In genomic region chr17:77959216-77959925, GRCh38 we compare ENCODE assay signal across 8 cellular contexts. TPM values are rescaled to one million over a fixed set of nuclear protein-coding genes. Genes with fewer than 3 reads are reported as not detected.
DNase-seq lines count a peak whose midpoint lies in the region; ATAC-seq and TF ChIP-seq lines count a peak whose summit lies in the region.

No MANE protein-coding gene starts in this region.

- no peak for TF ChIP-seq POLR2A in thyroid gland (IDR thresholded peaks at IDR 0.05)

- peak overlapping the region; percentile 81 for H3K4me3 Mint-ChIP-seq in endodermal cell
- peak overlapping the region; percentile 85 to 97 (median 94) for H3K4me3 Mint-ChIP-seq in naive B cell

- H3K9me3 Mint-ChIP-seq in endodermal cell (no peaks in the 10 kb centered on the region), naive B cell (no peaks in the 10 kb centered on the region)

- no peak overlapping the region for H3K27ac ChIP-seq in endodermal cell (ENCODE audit: low read depth, low read length)
- no peak overlapping the region for H3K27ac ChIP-seq in thyroid gland

- WGBS in endodermal cell (ENCODE audit: insufficient coverage in 1 of 2, insufficient read length in 1 of 2), 2 experiments, result 0 to 1% methylated on average over 15 to 74 of the region's 75 CpGs
- WGBS in thyroid gland, 2 donors, result 1% methylated on average over 45 to 51 of the region's 75 CpGs

- H3K27me3 ChIP-seq in endodermal cell (ENCODE audit: control insufficient read depth, insufficient read depth, low read length, poor library complexity, severe bottlenecking) (peaks cover 27% of the 10 kb centered on the region), thyroid gland (no peaks in the 10 kb centered on the region)

- DNase-seq in GM10248 (ENCODE audit: extremely low spot score), result peak; percentile 38
- DNase-seq in Jurkat, Clone E6-1 (ENCODE audit: low read depth, low spot score), result peak; percentile 44
- DNase-seq in activated CD4-positive, alpha-beta T cell treated with anti-CD3 and anti-CD28 coated beads, Interleukin-2, amount 50 U/mL, for 48 hours, result peak; percentile 34 to 51
- peak; percentile 78 for DNase-seq in endodermal cell
- peak; percentile 29 for DNase-seq in naive B cell
- DNase-seq in thyroid gland, result peak; percentile 7 to 14
- DNase-seq in NK-92 (lab: John Stamatoyannopoulos, UW; ENCODE audit: unreplicated experiment), result no peak
- no peak for DNase-seq in posterior vena cava (ENCODE audit: low spot score)

- TF ChIP-seq CTCF in GM10248 (IDR thresholded peaks at IDR 0.05; ENCODE audit: control extremely low read depth, extremely low read depth, low read depth, missing control alignments), result no peak
- no peak for TF ChIP-seq CTCF in endodermal cell (conservative IDR thresholded peaks at IDR 0.05)
- no peak for TF ChIP-seq CTCF in thyroid gland (IDR thresholded peaks at IDR 0.05)

- H3K27ac Mint-ChIP-seq in endodermal cell, result peak overlapping the region; percentile 33
- peak overlapping the region; percentile 55 to 95 (median 88) for H3K27ac Mint-ChIP-seq in naive B cell

- intact Hi-C loops in thyroid gland (cut with DNase I), result no loop called here
- intact Hi-C loops in posterior vena cava (cut with DNase I), result no loop called here

- no peak for ATAC-seq in naive B cell (ENCODE audit: low read depth in 2 of 2)

- peak overlapping the region; percentile 74 for H3K4me3 ChIP-seq in Jurkat, Clone E6-1 (ENCODE audit: low read length)
- peak overlapping the region; percentile 84 for H3K4me3 ChIP-seq in endodermal cell (ENCODE audit: low read length)
- peak overlapping the region; percentile 29 to 74 (median 57) for H3K4me3 ChIP-seq in thyroid gland (replicated peaks in 1 of 3)

- H3K4me1 Mint-ChIP-seq in endodermal cell, result peaks cover 18% of the 10 kb centered on the region
- peaks cover 46 to 55% (median 49%) of the 10 kb centered on the region in 3 donors for H3K4me1 Mint-ChIP-seq in naive B cell

- CTCF ChIA-PET in GM10248 (lab: Yijun Ruan, JAX), result no interaction called here

- H3K36me3 ChIP-seq in endodermal cell (ENCODE audit: control insufficient read depth, insufficient read depth, low read length) (no peaks in the 10 kb centered on the region), thyroid gland (no peaks in the 10 kb centered on the region)

- H3K36me3 Mint-ChIP-seq in endodermal cell (ENCODE audit: low read depth) (no peaks in the 10 kb centered on the region), naive B cell (peaks cover 0 to 6% of the 10 kb centered on the region in 2 donors)

- H3K27me3 Mint-ChIP-seq in endodermal cell (ENCODE audit: insufficient read depth), result peaks cover 43% of the 10 kb centered on the region
- peaks cover 0 to 3% (median 2%) of the 10 kb centered on the region in 3 donors for H3K27me3 Mint-ChIP-seq in naive B cell

- no peaks in the 10 kb centered on the region for H3K9me3 ChIP-seq in endodermal cell (ENCODE audit: control insufficient read depth, low read length)
- no peaks in the 10 kb centered on the region for H3K9me3 ChIP-seq in thyroid gland

- POLR2A ChIA-PET in GM10248 (lab: Yijun Ruan, JAX), result interaction anchor here (1.0 kb wide), 1 partner anchor 11 kb away, joined by 7 read pairs; no protein-coding TSS in a partner anchor

- H3K4me1 ChIP-seq in endodermal cell (ENCODE audit: control insufficient read depth, insufficient read depth, low read length) (no peaks in the 10 kb centered on the region), thyroid gland (peaks cover 14 to 22% of the 10 kb centered on the region in 2 donors)

- peak overlapping the region; percentile 38 for H3K9ac ChIP-seq in endodermal cell (ENCODE audit: extremely low read depth, low read length, poor library complexity, severe bottlenecking)

RNA-seq across cellular contexts. Expression of gene TNRC6C, which starts 0.9 kb away (rescaled TPM):
- 8.9 TPM for polyA plus RNA-seq in Jurkat, Clone E6-1 (2012; ENCODE audit: insufficient read depth, insufficient read length)
- total RNA-seq in endodermal cell (10 to 100 TPM; 22.4 to 40.2 TPM), thyroid gland (10 to 100 TPM in 3 of 4 donors, 1 to 10 TPM in 1; 9.1 to 32.7 (median 14.3) TPM), posterior vena cava (10 to 100 TPM; 31.0 to 48.1 TPM)
- 10.8 TPM for polyA plus RNA-seq in endodermal cell (2013, experiment 1 of 2)
- 10.1 TPM for polyA plus RNA-seq in endodermal cell (2013, experiment 2 of 2)
- polyA plus RNA-seq in naive B cell (ENCODE audit: low read depth in 6 of 6), result 1 to 10 TPM in 5 of 6 donors, not detected in 1; 1.2 to 5.5 (median 2.0) TPM

Comparison
In these comparisons a context has a peak if more than half of its experiments do, and no peak if none do; other contexts are left out.
1. DNase-seq: peak in GM10248 (single experiment), Jurkat, Clone E6-1 (single experiment), activated CD4-positive, alpha-beta T cell treated with anti-CD3 and anti-CD28 coated beads, Interleukin-2, amount 50 U/mL, for 48 hours (2 of 2), endodermal cell (single experiment), naive B cell (single experiment) and thyroid gland (2 of 2); none in NK-92 (single experiment) and posterior vena cava (single experiment).
2. Peak in every context shown above with its lines, with median percentiles within 50 percentile points of each other: H3K4me3 ChIP-seq.